ENCODE assay signal across 9 cellular contexts in genomic region chr11:33801821-33802413, GRCh38. TPM values are rescaled to one million over a fixed set of nuclear protein-coding genes. Genes with fewer than 3 reads are reported as not detected.
A peak's percentile ranks its signal among the peaks of the same experiment; 100 is the strongest.
DNase-seq lines count a peak whose midpoint lies in the region; ATAC-seq and TF ChIP-seq lines count a peak whose summit lies in the region.
"Had no signal": no experiment of that assay in that cellular context is flagged by ENCODE, and none has a peak within 500 bp of the region (broad histone marks: within the 10 kb centered on the region; RNA-seq: fewer than 3 reads in every experiment).

No MANE protein-coding gene starts in this region.

- no peak for TF ChIP-seq POLR2A in spleen (IDR thresholded peaks at IDR 0.05)

- H3K4me3 ChIP-seq in rectal smooth muscle tissue (ENCODE audit: low read length) (peak overlapping the region; percentile 58), spleen (peak overlapping the region in 2 of 8 donors; percentile 24 to 43)

- DNase-seq in NCI-H69 (lab: John Stamatoyannopoulos, UW) (peak; percentile 62), glomerular visceral epithelial cell (ENCODE audit: extremely low spot score) (peak; percentile 6), spleen (no peak), NOMO-1 (lab: John Stamatoyannopoulos, UW; ENCODE audit: unreplicated experiment in 2 of 2) (no peak)
- no peak for DNase-seq in stimulated activated CD8-positive, alpha-beta memory T cell treated with anti-CD3 and anti-CD28 coated beads, Interleukin-4, amount 100 ng/mL, for 48 hours
- DNase-seq: Peyer's patch had no signal

- no peak overlapping the region for H3K9ac ChIP-seq in rectal smooth muscle tissue (ENCODE audit: low read length)

- H3K36me3 ChIP-seq in rectal smooth muscle tissue (ENCODE audit: control insufficient read depth, insufficient read depth, low read length) (no peaks in the 10 kb centered on the region), spleen (no peaks in the 10 kb centered on the region)
- H3K36me3 ChIP-seq: Peyer's patch had no signal

- ATAC-seq in GM19324 (IDR thresholded peaks at IDR 0.05; ENCODE audit: low FRiP score, unreplicated experiment): peak; percentile 51
- no peak for ATAC-seq in GM19467 (IDR thresholded peaks at IDR 0.05; ENCODE audit: unreplicated experiment)

- H3K27me3 ChIP-seq in rectal smooth muscle tissue (ENCODE audit: control insufficient read depth, insufficient read depth, low read length) (peaks cover 6% of the 10 kb centered on the region), spleen (replicated peaks in 1 of 7) (peaks cover 0 to 54% (median 27%) of the 10 kb centered on the region in 7 donors)

- intact Hi-C loops in spleen (cut with DNase I; ENCODE audit: low total_unique reads): no loop called here

- H3K4me1 ChIP-seq in rectal smooth muscle tissue (ENCODE audit: control insufficient read depth, insufficient read depth, low read length): no peaks in the 10 kb centered on the region
- peaks cover 0 to 12% (median 2%) of the 10 kb centered on the region in 6 donors for H3K4me1 ChIP-seq in spleen

- TF ChIP-seq CTCF in spleen (IDR thresholded peaks at IDR 0.05 in 8 of 11, conservative IDR thresholded peaks at IDR 0.05 in 3 of 11): no peak

- 20 to 28% (median 23%) methylated on average over 13 of the region's 13 CpGs for WGBS in spleen, 5 donors

- H3K27ac ChIP-seq in rectal smooth muscle tissue (ENCODE audit: low read depth, low read length) (no peak overlapping the region), spleen (no peak overlapping the region)
- H3K27ac ChIP-seq: Peyer's patch had no signal

- H3K9me3 ChIP-seq in spleen: no peaks in the 10 kb centered on the region
- H3K9me3 ChIP-seq: Peyer's patch had no signal

RNA-seq across cellular contexts. Expression of gene FBXO3, which starts 27.6 kb away (rescaled TPM):
- total RNA-seq in spleen: 10 to 100 TPM; 26.5 to 58.3 (median 32.8) TPM
- polyA plus RNA-seq in spleen: 10 to 100 TPM; 15.6 to 18.2 (median 15.9) TPM

Comparison
In these comparisons a context has a peak if more than half of its experiments do, and no peak if none do; other contexts are left out.
1. DNase-seq: peak in NCI-H69 (single experiment) and glomerular visceral epithelial cell (single experiment); none in spleen (single experiment), NOMO-1 (0 of 2) and stimulated activated CD8-positive, alpha-beta memory T cell treated with anti-CD3 and anti-CD28 coated beads, Interleukin-4, amount 100 ng/mL, for 48 hours (single experiment).